Comparison of ENCODE assay signal across 9 cellular contexts in the genomic region with DNA sequence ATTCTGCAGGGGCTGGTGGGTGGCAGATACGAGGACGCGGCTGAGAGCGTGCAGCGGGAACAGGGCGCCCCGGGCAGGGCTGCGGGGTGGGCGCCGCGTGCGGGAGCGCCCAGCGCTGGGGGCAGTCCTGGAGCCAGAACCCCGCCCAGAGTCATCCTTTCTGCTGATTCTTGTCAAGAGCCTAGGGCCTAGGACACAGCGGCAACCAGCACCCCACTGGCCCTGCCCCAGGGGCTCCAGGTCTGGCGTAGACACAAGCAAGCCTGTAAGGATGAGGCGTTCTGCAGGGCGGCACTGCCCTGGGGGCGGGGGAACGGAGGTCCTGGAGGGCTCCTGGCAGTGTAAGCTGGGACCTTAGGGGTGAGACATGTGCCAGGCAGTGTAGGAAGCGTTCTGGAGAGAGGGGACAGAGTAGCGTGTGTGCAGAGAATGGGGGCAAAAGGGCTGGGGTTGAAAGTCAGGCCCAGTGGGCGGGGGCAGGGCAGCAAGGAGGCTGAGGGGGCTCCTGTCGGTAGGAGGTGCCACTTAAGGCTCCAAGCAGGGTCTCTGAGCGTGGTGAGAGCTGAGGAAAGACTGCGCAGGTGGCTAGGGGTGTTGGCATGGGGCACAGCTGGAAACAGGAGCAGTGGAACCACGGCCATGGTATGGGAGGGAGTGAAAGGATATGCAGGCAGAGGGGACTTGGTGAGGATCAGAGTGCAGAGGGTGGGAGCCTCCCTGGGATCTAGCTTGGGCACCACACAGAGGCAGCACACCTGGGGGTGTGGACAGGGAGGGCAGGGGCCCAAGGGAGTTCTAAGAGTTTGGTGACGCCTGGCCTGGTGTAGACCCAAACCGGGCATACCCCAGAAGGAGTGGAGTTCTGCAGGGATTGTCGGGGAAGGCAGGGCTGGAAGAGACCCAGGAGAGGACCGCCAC. TPM values are rescaled to one million over a fixed set of nuclear protein-coding genes. Genes with fewer than 3 reads are reported as not detected.
DNase-seq lines count a peak whose midpoint lies in the region; TF ChIP-seq lines count a peak whose summit lies in the region.
"Had no signal": no experiment of that assay in that cellular context is flagged by ENCODE, and none has a peak within 500 bp of the region (broad histone marks: within the 10 kb centered on the region; RNA-seq: fewer than 3 reads in every experiment).

No MANE protein-coding gene starts in this region.

- H3K27ac Mint-ChIP-seq in activated naive CD8-positive, alpha-beta T cell = no peak overlapping the region
- H3K27ac Mint-ChIP-seq in activated naive CD8-positive, alpha-beta T cell treated with anti-CD3 and anti-CD28 coated beads for 36 hours = no peak overlapping the region

- peaks cover 3% of the 10 kb centered on the region for H3K27me3 Mint-ChIP-seq in activated naive CD8-positive, alpha-beta T cell
- peaks cover 26% of the 10 kb centered on the region for H3K27me3 Mint-ChIP-seq in activated naive CD8-positive, alpha-beta T cell treated with anti-CD3 and anti-CD28 coated beads for 36 hours

- peak overlapping the region; percentile 70 for H3K4me2 ChIP-seq in mesendoderm (ENCODE audit: low read length)

- peak overlapping the region; percentile 61 for H3K4me3 Mint-ChIP-seq in activated naive CD8-positive, alpha-beta T cell
- no peak overlapping the region for H3K4me3 Mint-ChIP-seq in activated naive CD8-positive, alpha-beta T cell treated with anti-CD3 and anti-CD28 coated beads for 36 hours

- no peaks in the 10 kb centered on the region for H3K36me3 Mint-ChIP-seq in activated naive CD8-positive, alpha-beta T cell
- no peaks in the 10 kb centered on the region for H3K36me3 Mint-ChIP-seq in activated naive CD8-positive, alpha-beta T cell treated with anti-CD3 and anti-CD28 coated beads for 36 hours

- H3K9ac ChIP-seq in mesendoderm (ENCODE audit: low read length) = no peak overlapping the region

- H3K27me3 ChIP-seq in dorsolateral prefrontal cortex (peaks cover 0 to 3% (median 0%) of the 10 kb centered on the region in 45 donors), mesendoderm (ENCODE audit: insufficient read depth, low read length, poor library complexity) (no peaks in the 10 kb centered on the region)

- no peak overlapping the region for H2BK5ac ChIP-seq in mesendoderm (ENCODE audit: low read length)

- H3K27ac ChIP-seq in dorsolateral prefrontal cortex (peak overlapping the region in 6 of 59 donors; percentile 10 to 53 (median 26)), mesendoderm (ENCODE audit: low read depth, low read length) (no peak overlapping the region), urinary bladder (ENCODE audit: low read depth) (no peak overlapping the region)

- H3K4me1 ChIP-seq in mesendoderm (ENCODE audit: control insufficient read depth, low read depth, low read length) = no peaks in the 10 kb centered on the region
- no peaks in the 10 kb centered on the region for H3K4me1 ChIP-seq in urinary bladder (ENCODE audit: insufficient read depth)

- H3K4ac ChIP-seq in mesendoderm (ENCODE audit: low read depth, low read length) = no peak overlapping the region

- H3K79me1 ChIP-seq in mesendoderm (ENCODE audit: low read length) = no peaks in the 10 kb centered on the region

- no peaks in the 10 kb centered on the region for H3K36me3 ChIP-seq in mesendoderm (ENCODE audit: control insufficient read depth, insufficient read depth, low read length)
- H3K36me3 ChIP-seq in urinary bladder (ENCODE audit: insufficient read depth) = no peaks in the 10 kb centered on the region

- no peak overlapping the region for H4K5ac ChIP-seq in mesendoderm (ENCODE audit: low read length)

- no peak for TF ChIP-seq CTCF in dorsolateral prefrontal cortex (IDR thresholded peaks at IDR 0.05 in 54 of 56, conservative IDR thresholded peaks at IDR 0.05 in 2 of 56; ENCODE audit: low read depth in 1 of 56, partially characterized antibody in 56 of 56)
- no peak for TF ChIP-seq CTCF in GM10266 (IDR thresholded peaks at IDR 0.05; ENCODE audit: control insufficient read depth, insufficient read depth, low read depth, missing control alignments)

- no peak overlapping the region for H3K18ac ChIP-seq in mesendoderm (ENCODE audit: low read length)

- H2BK15ac ChIP-seq in mesendoderm (replicated peaks; ENCODE audit: low read depth) = no peak overlapping the region

- H3K23ac ChIP-seq in mesendoderm (ENCODE audit: low read length) = no peak overlapping the region

- H3K79me2 ChIP-seq in mesendoderm (ENCODE audit: control insufficient read depth, insufficient read depth, low read length) = no peaks in the 10 kb centered on the region

- H3K4me3 ChIP-seq in dorsolateral prefrontal cortex (peak overlapping the region in 58 of 59 donors; percentile 15 to 82 (median 58)), mesendoderm (ENCODE audit: low read length) (no peak overlapping the region), urinary bladder (ENCODE audit: low read depth, low read length) (peak overlapping the region; percentile 40)

- intact Hi-C loops in dorsolateral prefrontal cortex (cut with DNase I) = loop anchor here in 1 of 2 donors (10.0 kb wide), 1 partner anchor 66 kb away; no protein-coding TSS in a partner anchor

- H4K8ac ChIP-seq in mesendoderm (ENCODE audit: low read depth, low read length) = no peak overlapping the region

- H3K4me1 Mint-ChIP-seq in activated naive CD8-positive, alpha-beta T cell (ENCODE audit: low read depth) = peaks cover 5% of the 10 kb centered on the region
- H3K4me1 Mint-ChIP-seq in activated naive CD8-positive, alpha-beta T cell treated with anti-CD3 and anti-CD28 coated beads for 36 hours = peaks cover 9% of the 10 kb centered on the region

- no peak overlapping the region for H2BK120ac ChIP-seq in mesendoderm (ENCODE audit: low read depth, low read length)

- H3K9me3 Mint-ChIP-seq in activated naive CD8-positive, alpha-beta T cell (ENCODE audit: low read depth) = no peaks in the 10 kb centered on the region
- H3K9me3 Mint-ChIP-seq in activated naive CD8-positive, alpha-beta T cell treated with anti-CD3 and anti-CD28 coated beads for 36 hours = no peaks in the 10 kb centered on the region

- no peak for DNase-seq in activated naive CD8-positive, alpha-beta T cell treated with anti-CD3 and anti-CD28 coated beads for 36 hours
- DNase-seq in dorsolateral prefrontal cortex (peak in 1 of 10 donors; percentile 40), mesendoderm (no peak), GM10266 (ENCODE audit: extremely low spot score) (no peak), activated gamma-delta T cell treated with Interleukin-2 at 50 U/mL for 16 hours (no peak)
- no peak for DNase-seq in activated effector memory CD4-positive, alpha-beta T cell treated with anti-CD3 and anti-CD28 coated beads, Interleukin-2, amount 50 U/mL, for 16 hours
- DNase-seq: Kasumi-1 had no signal

- no CpG with 5 or more reads among the region's 32 CpGs for WGBS in mesendoderm (ENCODE audit: extremely low coverage, insufficient coverage, low lambda C conversion rate)
- 57% methylated on average over 32 of the region's 32 CpGs for WGBS in urinary bladder

- H2AK5ac ChIP-seq in mesendoderm (ENCODE audit: low read length) = no peak overlapping the region

- no peak overlapping the region for H3K56ac ChIP-seq in mesendoderm (ENCODE audit: low read length)

RNA-seq across cellular contexts. Expression of a gene that starts 0.9 kb away (rescaled TPM):
- total RNA-seq in activated naive CD8-positive, alpha-beta T cell treated with anti-CD3 and anti-CD28 coated beads for 36 hours = under 1 TPM in 1 of 2 experiments, not detected in 1; 0.02 TPM
- total RNA-seq in dorsolateral prefrontal cortex (10 to 100 TPM; 14.0 to 70.3 (median 45.2) TPM), urinary bladder (14.5 TPM)
- polyA plus RNA-seq in mesendoderm (2013, experiment 1 of 2) = 0.17 TPM
- polyA plus RNA-seq in mesendoderm (2013, experiment 2 of 2) = 0.21 TPM
- 43.2 TPM for polyA plus RNA-seq in urinary bladder

RNA-seq across cellular contexts. Expression of a gene that starts 6.6 kb away (rescaled TPM):
- total RNA-seq in activated naive CD8-positive, alpha-beta T cell treated with anti-CD3 and anti-CD28 coated beads for 36 hours = 1 to 10 TPM; 1.5 to 1.9 TPM
- 10 to 100 TPM in 82 of 120 experiments, 1 to 10 TPM in 38; 5.2 to 21.3 (median 11.7) TPM for total RNA-seq in dorsolateral prefrontal cortex
- 1.2 TPM for polyA plus RNA-seq in mesendoderm (2013, experiment 1 of 2)
- 1.6 TPM for polyA plus RNA-seq in mesendoderm (2013, experiment 2 of 2)
- 4.7 TPM for total RNA-seq in urinary bladder
- 10.1 TPM for polyA plus RNA-seq in urinary bladder

RNA-seq across cellular contexts. Expression of a gene that starts 41.9 kb away (rescaled TPM):
- total RNA-seq in activated naive CD8-positive, alpha-beta T cell treated with anti-CD3 and anti-CD28 coated beads for 36 hours = 10 to 100 TPM; 89.7 to 89.8 TPM
- total RNA-seq in dorsolateral prefrontal cortex (1 to 10 TPM; 1.7 to 5.4 (median 3.1) TPM), urinary bladder (20.4 TPM)
- polyA plus RNA-seq in mesendoderm (2013, experiment 1 of 2) = 41.6 TPM
- polyA plus RNA-seq in mesendoderm (2013, experiment 2 of 2) = 41.5 TPM
- polyA plus RNA-seq in urinary bladder = 9.4 TPM

RNA-seq across cellular contexts. Expression of a gene that starts 54.4 kb away (rescaled TPM):
- not detected for total RNA-seq in activated naive CD8-positive, alpha-beta T cell treated with anti-CD3 and anti-CD28 coated beads for 36 hours
- total RNA-seq in dorsolateral prefrontal cortex (10 to 100 TPM in 61 of 120 experiments, 1 to 10 TPM in 59; 1.6 to 29.2 (median 10.1) TPM), urinary bladder (6.8 TPM)
- not detected for polyA plus RNA-seq in mesendoderm (2013, experiment 1 of 2)
- not detected for polyA plus RNA-seq in mesendoderm (2013, experiment 2 of 2)
- 0.42 TPM for polyA plus RNA-seq in urinary bladder

Comparison
In these comparisons a context has a peak if more than half of its experiments do, and no peak if none do; other contexts are left out.
1. RNA of a gene that starts 0.9 kb away (total RNA-seq): 14.0 to 70.3 TPM in dorsolateral prefrontal cortex and 14.5 TPM in urinary bladder (single experiment); 0.02 TPM in activated naive CD8-positive, alpha-beta T cell treated with anti-CD3 and anti-CD28 coated beads for 36 hours; every median in the first group is over 10 times any median in the second.